ENCODE assay signal across 8 cellular contexts in genomic region chr17:16286947-16287562, GRCh38.
A peak's percentile ranks its signal among the peaks of the same experiment; 100 is the strongest.
DNase-seq lines count a peak whose midpoint lies in the region; ATAC-seq and TF ChIP-seq lines count a peak whose summit lies in the region.

No MANE protein-coding gene starts in this region.

- DNase-seq in AG09309 (ENCODE audit: low read depth) (no peak), GM19240 (ENCODE audit: insufficient read length, low spot score) (peak; percentile 49), Karpas-422 (peak; percentile 88), chondrocyte (ENCODE audit: low spot score) (no peak), naive B cell (peak; percentile 72), NCI-H526 (lab: John Stamatoyannopoulos, UW) (no peak), NCI-H2171 treated with DMSO at 0.1 percent for 48 hours (lab: John Stamatoyannopoulos, UW) (no peak), pons (ENCODE audit: low spot score) (no peak)

- H3K27ac Mint-ChIP-seq in chondrocyte (ENCODE audit: unreplicated experiment) (peak overlapping the region; percentile 98), naive B cell (peak overlapping the region; percentile 95 to 99 (median 98))

- peaks cover 56% of the 10 kb centered on the region for H3K4me1 Mint-ChIP-seq in chondrocyte (ENCODE audit: low read depth)
- H3K4me1 Mint-ChIP-seq in naive B cell = peaks cover 48 to 71% (median 61%) of the 10 kb centered on the region in 3 donors

- TF ChIP-seq CTCF in AG09309 (IDR thresholded peaks at IDR 0.05; ENCODE audit: control insufficient read depth, insufficient read depth, low read depth, low read length, missing control alignments) (peak; percentile 23), chondrocyte (IDR thresholded peaks at IDR 0.05) (peak; percentile 65)

- no peak overlapping the region for H3K4me3 ChIP-seq in AG09309 (ENCODE audit: control insufficient read depth, low read depth, low read length)
- H3K4me3 ChIP-seq in Karpas-422 (ENCODE audit: low read length) = peak overlapping the region; percentile 46

- peak; percentile 67 to 76 for ATAC-seq in naive B cell (ENCODE audit: low read depth in 2 of 2)

- H3K27me3 Mint-ChIP-seq in chondrocyte (ENCODE audit: low read depth) = no peaks in the 10 kb centered on the region
- no peaks in the 10 kb centered on the region for H3K27me3 Mint-ChIP-seq in naive B cell

- peak overlapping the region; percentile 68 for H3K9ac ChIP-seq in Karpas-422 (ENCODE audit: low read length)

- H3K27ac ChIP-seq in Karpas-422 (ENCODE audit: low read length) = peak overlapping the region; percentile 95

- H2AFZ ChIP-seq in Karpas-422 (ENCODE audit: low read length) = peak overlapping the region; percentile 34; the same call in 1 of the 2 replicates

- H3K36me3 ChIP-seq in Karpas-422 (ENCODE audit: insufficient read depth, low read length) = no peaks in the 10 kb centered on the region

- H3K27me3 ChIP-seq in Karpas-422 (ENCODE audit: low read length) = no peaks in the 10 kb centered on the region

- H3K36me3 Mint-ChIP-seq in chondrocyte (ENCODE audit: low read depth) (peaks cover 3% of the 10 kb centered on the region), naive B cell (no peaks in the 10 kb centered on the region)

- peaks cover 53% of the 10 kb centered on the region for H3K4me1 ChIP-seq in Karpas-422 (ENCODE audit: low read length)

- H3K9me2 ChIP-seq in Karpas-422 (replicated peaks; ENCODE audit: insufficient read depth, low read length) = no peaks in the 10 kb centered on the region

- no peaks in the 10 kb centered on the region for H3K9me3 ChIP-seq in Karpas-422 (ENCODE audit: low read length)

- peak overlapping the region; percentile 46 for H3K4me3 Mint-ChIP-seq in chondrocyte (ENCODE audit: unreplicated experiment)
- peak overlapping the region; percentile 75 to 93 (median 90) for H3K4me3 Mint-ChIP-seq in naive B cell

- H3K79me2 ChIP-seq in Karpas-422 (ENCODE audit: low read length) = peaks cover 5% of the 10 kb centered on the region; the same call in 1 of the 2 replicates

- H4K20me1 ChIP-seq in Karpas-422 (ENCODE audit: insufficient read depth, low read depth, low read length) = no peaks in the 10 kb centered on the region

- H3K9me3 Mint-ChIP-seq in chondrocyte (ENCODE audit: low read depth) (no peaks in the 10 kb centered on the region), naive B cell (no peaks in the 10 kb centered on the region)

- H3K4me2 ChIP-seq in Karpas-422 (ENCODE audit: low read depth, low read length, poor library complexity, severe bottlenecking) = peak overlapping the region; percentile 84

Comparison
In these comparisons a context has a peak if more than half of its experiments do, and no peak if none do; other contexts are left out.
1. DNase-seq: peak in GM19240 (single experiment), Karpas-422 (single experiment) and naive B cell (single experiment); none in AG09309 (single experiment), chondrocyte (single experiment), NCI-H526 (0 of 2), NCI-H2171 treated with DMSO at 0.1 percent for 48 hours (single experiment) and pons (single experiment).